Comparison of ENCODE assay signal across 17 cellular contexts in genomic region chr9:96014078-96014477, GRCh38.
DNase-seq lines count a peak whose midpoint lies in the region; ATAC-seq and TF ChIP-seq lines count a peak whose summit lies in the region.
"Had no signal": no experiment of that assay in that cellular context is flagged by ENCODE, and none has a peak within 500 bp of the region (broad histone marks: within the 10 kb centered on the region; RNA-seq: fewer than 3 reads in every experiment).

No MANE protein-coding gene starts in this region.

- 85 to 94% (median 91%) methylated on average over 6 of the region's 6 CpGs for WGBS in ovary, 3 donors
- no CpG with 5 or more reads among the region's 6 CpGs for WGBS in mesendoderm (ENCODE audit: extremely low coverage, insufficient coverage, low lambda C conversion rate)

- H3K4me3 ChIP-seq in ovary (no peak overlapping the region), mesendoderm (ENCODE audit: low read length) (no peak overlapping the region)
- H3K4me3 ChIP-seq: lung had no signal

- no peak overlapping the region for H3K4me2 ChIP-seq in mesendoderm (ENCODE audit: low read length)

- no peak overlapping the region for H3K9ac ChIP-seq in mesendoderm (ENCODE audit: low read length)

- no peak overlapping the region for H3K27ac ChIP-seq in ovary
- H3K27ac ChIP-seq in mesendoderm (ENCODE audit: low read depth, low read length): no peak overlapping the region
- H3K27ac ChIP-seq: neutrophil had no signal

- H3K27me3 ChIP-seq in ovary: no peaks in the 10 kb centered on the region
- H3K27me3 ChIP-seq in mesendoderm (ENCODE audit: insufficient read depth, low read length, poor library complexity): no peaks in the 10 kb centered on the region

- H3K27ac Mint-ChIP-seq in activated naive CD8-positive, alpha-beta T cell: peak overlapping the region; percentile 92
- H3K27ac Mint-ChIP-seq: B cell had no signal

- H3K36me3 Mint-ChIP-seq in activated naive CD8-positive, alpha-beta T cell: peaks cover 8% of the 10 kb centered on the region

- no peak overlapping the region for H3K56ac ChIP-seq in mesendoderm (ENCODE audit: low read length)

- no peaks in the 10 kb centered on the region for H3K79me2 ChIP-seq in mesendoderm (ENCODE audit: control insufficient read depth, insufficient read depth, low read length)

- DNase-seq in T follicular helper cell (ENCODE audit: low read depth) (peak; percentile 26), ovary (no peak), mesendoderm (no peak)
- peak; percentile 46 to 47 for DNase-seq in activated CD4-positive, alpha-beta T cell treated with anti-CD3 and anti-CD28 coated beads, Interleukin-2, amount 50 U/mL, for 4 hours
- DNase-seq in stimulated activated CD4-positive, alpha-beta T cell treated with anti-CD3 and anti-CD28 coated beads, Interleukin-1b, Interleukin-23, amount 100 ng/mL, for 48 hours: peak; percentile 50
- DNase-seq: cerebellar nuclear complex, EL, erythroblast, GOT3, hypothalamus, NCI-H2081 had no signal

- no peak overlapping the region for H3K18ac ChIP-seq in mesendoderm (ENCODE audit: low read length)

- H3K79me1 ChIP-seq in mesendoderm (ENCODE audit: low read length): no peaks in the 10 kb centered on the region

- no peak overlapping the region for H4K8ac ChIP-seq in mesendoderm (ENCODE audit: low read depth, low read length)

- no peaks in the 10 kb centered on the region for H3K27me3 Mint-ChIP-seq in activated naive CD8-positive, alpha-beta T cell
- H3K27me3 Mint-ChIP-seq: B cell had no signal

- no peaks in the 10 kb centered on the region for H3K4me1 ChIP-seq in ovary (ENCODE audit: insufficient read depth)
- H3K4me1 ChIP-seq in mesendoderm (ENCODE audit: control insufficient read depth, low read depth, low read length): no peaks in the 10 kb centered on the region

- H3K23ac ChIP-seq in mesendoderm (ENCODE audit: low read length): no peak overlapping the region

- peak overlapping the region; percentile 64 for H3K4me3 Mint-ChIP-seq in activated naive CD8-positive, alpha-beta T cell
- H3K4me3 Mint-ChIP-seq: B cell had no signal

- H3K36me3 ChIP-seq in ovary (no peaks in the 10 kb centered on the region), mesendoderm (ENCODE audit: control insufficient read depth, insufficient read depth, low read length) (no peaks in the 10 kb centered on the region)

- no peak for TF ChIP-seq EP300 in ovary (IDR thresholded peaks at IDR 0.05)

- no peak overlapping the region for H2BK5ac ChIP-seq in mesendoderm (ENCODE audit: low read length)

- TF ChIP-seq CTCF in ovary (IDR thresholded peaks at IDR 0.05): no peak

- no peak overlapping the region for H3K4ac ChIP-seq in mesendoderm (ENCODE audit: low read depth, low read length)

- ATAC-seq in HG03196 (IDR thresholded peaks at IDR 0.05; ENCODE audit: unreplicated experiment) (no peak), GM18867 (IDR thresholded peaks at IDR 0.05; ENCODE audit: unreplicated experiment) (no peak)

- TF ChIP-seq POLR2A in ovary (IDR thresholded peaks at IDR 0.05): no peak

- no peaks in the 10 kb centered on the region for H3K9me3 ChIP-seq in ovary
- H3K9me3 ChIP-seq: neutrophil had no signal

- no peak overlapping the region for H2BK120ac ChIP-seq in mesendoderm (ENCODE audit: low read depth, low read length)

- intact Hi-C loops in ovary (cut with DNase I): no loop called here

- H3K4me1 Mint-ChIP-seq in activated naive CD8-positive, alpha-beta T cell (ENCODE audit: low read depth): peaks cover 68% of the 10 kb centered on the region
- H3K4me1 Mint-ChIP-seq: B cell had no signal

- H3K9me3 Mint-ChIP-seq in activated naive CD8-positive, alpha-beta T cell (ENCODE audit: low read depth): no peaks in the 10 kb centered on the region

- H4K5ac ChIP-seq in mesendoderm (ENCODE audit: low read length): no peak overlapping the region

- H2AK5ac ChIP-seq in mesendoderm (ENCODE audit: low read length): no peak overlapping the region

- H2BK15ac ChIP-seq in mesendoderm (replicated peaks; ENCODE audit: low read depth): no peak overlapping the region

Comparison
In these comparisons a context has a peak if more than half of its experiments do, and no peak if none do; other contexts are left out.
1. DNase-seq: peak in T follicular helper cell (single experiment), activated CD4-positive, alpha-beta T cell treated with anti-CD3 and anti-CD28 coated beads, Interleukin-2, amount 50 U/mL, for 4 hours (2 of 2) and stimulated activated CD4-positive, alpha-beta T cell treated with anti-CD3 and anti-CD28 coated beads, Interleukin-1b, Interleukin-23, amount 100 ng/mL, for 48 hours (single experiment); none in ovary (0 of 5) and mesendoderm (single experiment).